In the genomic region with DNA sequence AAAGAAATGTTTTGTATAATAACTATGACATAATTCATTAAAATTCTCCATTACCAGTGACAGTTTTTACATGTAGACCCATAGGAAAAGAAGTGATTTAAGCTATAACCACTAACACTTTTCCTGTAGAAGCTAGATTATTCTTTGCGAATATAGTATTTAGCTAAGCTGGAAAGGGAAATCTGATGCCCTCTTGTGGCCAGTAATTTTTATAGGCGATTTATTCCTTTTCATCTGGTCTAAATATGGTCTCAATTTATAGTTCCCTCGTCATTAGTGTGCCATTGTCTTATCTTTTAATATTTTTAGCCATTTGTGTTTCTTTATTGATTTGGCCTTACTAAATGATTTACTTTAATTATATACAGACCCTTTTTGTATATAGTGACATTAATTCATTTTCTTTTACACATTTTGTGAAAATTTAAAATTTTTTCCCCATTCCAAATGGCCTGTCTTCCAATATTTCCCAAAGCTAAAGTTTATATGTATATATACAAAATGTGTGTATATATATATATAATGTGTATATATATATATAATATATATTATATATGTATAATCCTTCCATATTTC, we compare ENCODE assay signal across 8 cellular contexts. TPM values are rescaled to one million over a fixed set of nuclear protein-coding genes. Genes with fewer than 3 reads are reported as not detected.
DNase-seq lines count a peak whose midpoint lies in the region; ATAC-seq and TF ChIP-seq lines count a peak whose summit lies in the region.

No MANE protein-coding gene starts in this region.

- H3K9me2 ChIP-seq in SU-DHL-6 (replicated peaks; ENCODE audit: insufficient read depth, low read length) = no peaks in the 10 kb centered on the region

- TF ChIP-seq POLR2A in heart left ventricle (IDR thresholded peaks at IDR 0.05) = no peak

- peaks cover 11% of the 10 kb centered on the region for H3F3A ChIP-seq in SU-DHL-6 (ENCODE audit: insufficient read depth)

- 2 to 7% (median 3%) methylated on average over 3 of the region's 3 CpGs for WGBS in heart left ventricle, 4 donors

- H3K79me2 ChIP-seq in SU-DHL-6 (ENCODE audit: insufficient read depth, low read length) = no peaks in the 10 kb centered on the region

- no peaks in the 10 kb centered on the region for H4K20me1 ChIP-seq in SU-DHL-6 (ENCODE audit: low read depth, low read length)

- no peaks in the 10 kb centered on the region for H3K27me3 ChIP-seq in heart left ventricle
- H3K27me3 ChIP-seq in SU-DHL-6 (ENCODE audit: low read length) = no peaks in the 10 kb centered on the region
- no peaks in the 10 kb centered on the region for H3K27me3 ChIP-seq in foreskin keratinocyte

- ATAC-seq in heart left ventricle (peak in 1 of 4 donors; percentile 39), foreskin keratinocyte (peak; percentile 52), GM21825 (IDR thresholded peaks at IDR 0.05; ENCODE audit: unreplicated experiment) (no peak)

- H3K9ac ChIP-seq in SU-DHL-6 (ENCODE audit: low read length) = no peak overlapping the region

- no peak overlapping the region for H2AFZ ChIP-seq in SU-DHL-6 (ENCODE audit: low read depth, low read length, severe bottlenecking)

- TF ChIP-seq CTCF in heart left ventricle (IDR thresholded peaks at IDR 0.05) (peak; percentile 44 to 77 (median 64)), SU-DHL-6 (IDR thresholded peaks at IDR 0.05; ENCODE audit: insufficient read depth, low read length, poor library complexity, severe bottlenecking) (peak; percentile 40), foreskin keratinocyte (conservative IDR thresholded peaks at IDR 0.05) (peak; percentile 78)

- no peaks in the 10 kb centered on the region for H3K9me3 ChIP-seq in heart left ventricle
- no peaks in the 10 kb centered on the region for H3K9me3 ChIP-seq in SU-DHL-6 (ENCODE audit: insufficient read depth, low read length)

- no peak overlapping the region for H3K4me2 ChIP-seq in SU-DHL-6 (ENCODE audit: low read depth, low read length, poor library complexity, severe bottlenecking)

- H3K27ac ChIP-seq in heart left ventricle = no peak overlapping the region
- H3K27ac ChIP-seq in SU-DHL-6 (ENCODE audit: low read depth, low read length) = no peak overlapping the region
- no peak overlapping the region for H3K27ac ChIP-seq in foreskin keratinocyte

- no peaks in the 10 kb centered on the region for H3K36me3 ChIP-seq in heart left ventricle
- H3K36me3 ChIP-seq in SU-DHL-6 (ENCODE audit: low read length) = peaks cover 7% of the 10 kb centered on the region; the same call in 1 of the 2 replicates

- H3K4me3 ChIP-seq in heart left ventricle (no peak overlapping the region), SU-DHL-6 (ENCODE audit: insufficient read depth, low read length, poor library complexity, severe bottlenecking) (no peak overlapping the region)

- DNase-seq in heart left ventricle = no peak
- no peak for DNase-seq in cardiac septum (ENCODE audit: low spot score)
- peak; percentile 75 for DNase-seq in NAMALWA (ENCODE audit: low spot score)
- peak in 1 of 2 donors; percentile 25 for DNase-seq in foreskin keratinocyte
- peak; percentile 58 for DNase-seq in renal cortical epithelial cell (ENCODE audit: low read depth)
- DNase-seq in GOT3 (lab: John Stamatoyannopoulos, UW) = no peak

- intact Hi-C loops in heart left ventricle (cut with DNase I) = loop anchor here in 5 of 10 donors (1.0 to 5.0 kb wide), 4 partner anchors 199 to 200 kb away; no protein-coding TSS in a partner anchor
- intact Hi-C loops in cardiac septum (cut with DNase I) = no loop called here

- H3K4me1 ChIP-seq in heart left ventricle (no peaks in the 10 kb centered on the region), foreskin keratinocyte (no peaks in the 10 kb centered on the region)

RNA-seq across cellular contexts. Expression of gene BTG3, which starts 26.7 kb away (rescaled TPM):
- total RNA-seq in heart left ventricle (10 to 100 TPM in 1 of 9 donors, 1 to 10 TPM in 8; 2.6 to 13.4 (median 6.2) TPM), cardiac septum (6.7 TPM), foreskin keratinocyte (54.2 and 62.2 TPM in 2 replicates), renal cortical epithelial cell (26.9 and 31.1 TPM in 2 replicates)
- polyA plus RNA-seq in heart left ventricle (10 to 100 TPM in 1 of 2 donors, 1 to 10 TPM in 1; 6.4 to 16.1 TPM), foreskin keratinocyte (50.4 and 60.7 TPM in 2 replicates)

Comparison
In these comparisons a context has a peak if more than half of its experiments do, and no peak if none do; other contexts are left out.
1. DNase-seq: peak in NAMALWA (single experiment) and renal cortical epithelial cell (single experiment); none in heart left ventricle (0 of 5), cardiac septum (single experiment) and GOT3 (single experiment).
2. Peak in every context shown above with its lines, with median percentiles within 50 percentile points of each other: CTCF ChIP-seq.